1 cellular context compared by ENCODE assay signal in the genomic region with DNA sequence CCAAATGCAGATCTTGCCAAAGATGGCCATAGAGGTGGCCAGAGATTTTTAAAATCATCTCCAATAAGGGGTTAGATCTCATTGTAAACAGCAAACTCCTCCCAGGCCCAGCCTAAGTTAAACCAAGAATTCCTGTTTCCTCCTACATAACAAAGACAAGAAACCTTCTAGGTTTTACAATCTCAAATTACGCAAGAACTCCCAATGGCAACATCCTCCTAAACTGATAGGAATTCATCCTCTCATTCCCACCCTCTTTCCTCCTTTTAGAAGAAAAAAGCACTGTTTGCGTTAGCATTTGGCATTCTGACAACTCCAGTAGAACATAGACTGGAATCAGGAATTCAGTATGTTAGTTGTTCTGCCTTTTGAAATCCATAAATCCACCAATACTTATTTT.
TF ChIP-seq lines count a peak whose summit lies in the region.

No MANE protein-coding gene starts in this region.

TF ChIP-seq in IMR-90, 13 proteins besides CTCF, POLR2A, EP300 and RAD21:
- TF ChIP-seq SMC3 (IDR thresholded peaks at IDR 0.05; ENCODE audit: low read depth, low read length) (no peak), CEBPB (IDR thresholded peaks at IDR 0.05; ENCODE audit: low read depth, low read length) (peak; percentile 91)
TF ChIP-seq in IMR-90: peak in this region for 1.
